8 cellular contexts compared by ENCODE assay signal in the genomic region with DNA sequence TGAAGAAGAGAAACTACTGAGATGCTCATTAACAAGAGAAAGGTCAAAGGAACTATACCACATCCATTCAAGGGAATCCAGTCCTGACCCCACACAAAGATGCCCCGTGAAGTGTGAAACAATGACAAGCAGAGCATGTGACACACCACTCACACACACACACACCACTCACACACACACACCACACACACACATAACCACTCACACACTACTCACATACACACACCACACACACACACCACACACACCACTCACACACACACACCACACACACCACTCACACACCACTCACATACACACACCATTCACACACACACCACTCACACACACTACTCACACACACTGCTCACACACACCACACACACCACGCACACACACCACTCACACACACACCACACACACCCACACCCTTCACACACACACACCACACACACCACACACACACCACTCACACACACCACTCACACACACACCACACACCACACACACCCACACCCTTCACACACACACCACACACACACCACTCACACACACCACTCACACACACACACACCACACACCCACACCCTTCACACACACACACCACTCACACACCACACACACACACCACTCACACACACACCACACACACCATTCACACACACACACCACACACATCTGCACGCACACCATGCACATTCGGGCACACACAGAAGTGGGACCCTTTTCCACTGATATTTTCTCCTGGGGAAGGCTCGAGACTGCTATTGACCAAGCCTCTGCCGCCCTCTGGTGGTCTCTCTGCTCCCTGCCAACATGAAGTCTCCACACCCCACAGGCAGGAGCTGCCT. TPM values are rescaled to one million over a fixed set of nuclear protein-coding genes. Genes with fewer than 3 reads are reported as not detected.
DNase-seq lines count a peak whose midpoint lies in the region; ATAC-seq and TF ChIP-seq lines count a peak whose summit lies in the region.

No MANE protein-coding gene starts in this region.

- no peak overlapping the region for H2AFZ ChIP-seq in Loucy (ENCODE audit: low read length)

- H3K27me3 Mint-ChIP-seq in osteocyte (ENCODE audit: unreplicated experiment): no peaks in the 10 kb centered on the region

- peaks cover 23% of the 10 kb centered on the region for H3K4me1 Mint-ChIP-seq in osteocyte (ENCODE audit: unreplicated experiment)

- H3K9ac ChIP-seq in Loucy (ENCODE audit: low read depth, low read length, poor library complexity, severe bottlenecking): no peak overlapping the region

- no peak for TF ChIP-seq EP300 in gastroesophageal sphincter (IDR thresholded peaks at IDR 0.05)

- no peak overlapping the region for H3K4me2 ChIP-seq in Loucy (ENCODE audit: low read depth, low read length, poor library complexity, severe bottlenecking)

- H3K36me3 ChIP-seq in Loucy (ENCODE audit: insufficient read depth, low read length): peaks cover 16% of the 10 kb centered on the region; the same call in 1 of the 2 replicates
- H3K36me3 ChIP-seq in SJSA1: peaks cover 34% of the 10 kb centered on the region
- H3K36me3 ChIP-seq in gastroesophageal sphincter: peaks cover 0 to 87% of the 10 kb centered on the region in 2 donors
- peaks cover 13% of the 10 kb centered on the region for H3K36me3 ChIP-seq in thymus (ENCODE audit: control insufficient read depth, insufficient read depth)

- H3K9me3 ChIP-seq in Loucy (ENCODE audit: insufficient read depth, low read depth, low read length) (no peaks in the 10 kb centered on the region), SJSA1 (replicated peaks) (no peaks in the 10 kb centered on the region), gastroesophageal sphincter (no peaks in the 10 kb centered on the region), thymus (ENCODE audit: control insufficient read depth) (peaks cover 4% of the 10 kb centered on the region)

- no peak overlapping the region for H3K27ac ChIP-seq in SJSA1
- H3K27ac ChIP-seq in gastroesophageal sphincter: no peak overlapping the region
- H3K27ac ChIP-seq in thymus (ENCODE audit: low read depth): peak overlapping the region; percentile 15

- 40 to 44% methylated on average over 4 of the region's 6 CpGs for WGBS in gastroesophageal sphincter (ENCODE audit: low coverage in 1 of 2), 2 donors
- WGBS in thymus: 36% methylated on average over 6 of the region's 6 CpGs

- H4K20me1 ChIP-seq in Loucy (ENCODE audit: insufficient read depth, low read length, poor library complexity, severe bottlenecking): no peaks in the 10 kb centered on the region

- no peak overlapping the region for H3K4me3 Mint-ChIP-seq in osteocyte (ENCODE audit: unreplicated experiment)

- H3K79me2 ChIP-seq in Loucy (ENCODE audit: insufficient read depth, low read length): no peaks in the 10 kb centered on the region

- peak; percentile 98 for TF ChIP-seq CTCF in Loucy (conservative IDR thresholded peaks at IDR 0.05; ENCODE audit: low read length)
- TF ChIP-seq CTCF in gastroesophageal sphincter (IDR thresholded peaks at IDR 0.05): peak in 3 of 4 experiments; percentile 83 to 91 (median 91)
- peak; percentile 86 for TF ChIP-seq CTCF in osteocyte (IDR thresholded peaks at IDR 0.05)

- no peaks in the 10 kb centered on the region for H3K27me3 ChIP-seq in Loucy (ENCODE audit: insufficient read depth, low read length, poor library complexity, severe bottlenecking)
- no peaks in the 10 kb centered on the region for H3K27me3 ChIP-seq in SJSA1 (replicated peaks)
- H3K27me3 ChIP-seq in gastroesophageal sphincter: no peaks in the 10 kb centered on the region
- H3K27me3 ChIP-seq in thymus (ENCODE audit: control insufficient read depth, insufficient read depth): no peaks in the 10 kb centered on the region

- H3K4me3 ChIP-seq in Loucy (ENCODE audit: low read length, poor library complexity, severe bottlenecking) (no peak overlapping the region), SJSA1 (no peak overlapping the region), gastroesophageal sphincter (no peak overlapping the region), thymus (ENCODE audit: low read length) (no peak overlapping the region)

- TF ChIP-seq POLR2A in gastroesophageal sphincter (IDR thresholded peaks at IDR 0.05): no peak

- H3K4me1 ChIP-seq in Loucy (ENCODE audit: insufficient read depth, low read length, poor library complexity, severe bottlenecking) (peaks cover 6% of the 10 kb centered on the region), SJSA1 (replicated peaks) (peaks cover 18% of the 10 kb centered on the region), gastroesophageal sphincter (no peaks in the 10 kb centered on the region), thymus (ENCODE audit: control insufficient read depth, insufficient read depth, low read length) (peaks cover 2% of the 10 kb centered on the region)

- H3K9me3 Mint-ChIP-seq in osteocyte (ENCODE audit: unreplicated experiment): no peaks in the 10 kb centered on the region

- ATAC-seq in gastroesophageal sphincter (peak; percentile 85), HG02610 (IDR thresholded peaks at IDR 0.05; ENCODE audit: unreplicated experiment) (no peak)

- H3F3A ChIP-seq in Loucy (ENCODE audit: low read depth): no peaks in the 10 kb centered on the region

- peak overlapping the region; percentile 72 for H3K27ac Mint-ChIP-seq in osteocyte (ENCODE audit: unreplicated experiment)

- DNase-seq in DMS79 (lab: John Stamatoyannopoulos, UW) (peak; percentile 11), SJSA1 (ENCODE audit: low read depth in 1 of 2, low spot score in 2 of 2) (peak; percentile 72 to 87), osteocyte (ENCODE audit: extremely low spot score, unreplicated experiment) (peak; percentile 92)
- peak; percentile 93 for DNase-seq in activated effector memory CD4-positive, alpha-beta T cell treated with anti-CD3 and anti-CD28 coated beads, Interleukin-2, amount 50 U/mL, for 16 hours

- no peaks in the 10 kb centered on the region for H3K9me2 ChIP-seq in Loucy (replicated peaks; ENCODE audit: low read depth, low read length)

- H3K36me3 Mint-ChIP-seq in osteocyte (ENCODE audit: unreplicated experiment): peaks cover 2% of the 10 kb centered on the region

RNA-seq across cellular contexts. Expression of a gene that starts 32.0 kb away (rescaled TPM):
- total RNA-seq in SJSA1 (2014; rRNA removed; shearing (Covaris generic)): 288 and 492 TPM in 2 replicates
- total RNA-seq in gastroesophageal sphincter: 100 to 1,000 TPM; 105 to 235 (median 208) TPM
- 92.1 and 94.1 TPM in 2 replicates for total RNA-seq in osteocyte
- 74.5 TPM for polyA plus RNA-seq in thymus

RNA-seq across cellular contexts. Expression of a gene that starts 32.1 kb away (rescaled TPM):
- 25.5 and 42.5 TPM in 2 replicates for total RNA-seq in SJSA1 (2014; rRNA removed; shearing (Covaris generic))
- total RNA-seq in gastroesophageal sphincter (10 to 100 TPM; 16.7 to 33.1 (median 20.3) TPM), osteocyte (12.6 and 13.1 TPM in 2 replicates)
- polyA plus RNA-seq in thymus: 24.2 TPM

RNA-seq across cellular contexts. Expression of a gene that starts 54.9 kb away (rescaled TPM):
- 12.2 and 17.7 TPM in 2 replicates for total RNA-seq in SJSA1 (2014; rRNA removed; shearing (Covaris generic))
- total RNA-seq in gastroesophageal sphincter (1 to 10 TPM; 4.8 to 8.7 (median 7.4) TPM), osteocyte (6.0 and 6.1 TPM in 2 replicates)
- polyA plus RNA-seq in thymus: 11.2 TPM

RNA-seq across cellular contexts. Expression of a gene that starts 54.9 kb away (rescaled TPM):
- 11.5 and 11.7 TPM in 2 replicates for total RNA-seq in SJSA1 (2014; rRNA removed; shearing (Covaris generic))
- total RNA-seq in gastroesophageal sphincter (10 to 100 TPM in 2 of 4 donors, 1 to 10 TPM in 2; 6.6 to 15.9 (median 10.4) TPM), osteocyte (28.5 and 30.4 TPM in 2 replicates)
- polyA plus RNA-seq in thymus: 20.8 TPM

Comparison
In these comparisons a context has a peak if more than half of its experiments do, and no peak if none do; other contexts are left out.
1. DNase-seq: peak in every context shown above with its lines; median percentile 93 in activated effector memory CD4-positive, alpha-beta T cell treated with anti-CD3 and anti-CD28 coated beads, Interleukin-2, amount 50 U/mL, for 16 hours; 92 in osteocyte; 80 in SJSA1; 11 in DMS79.